ENCODE assay signal across 1 cellular context in the genomic region with DNA sequence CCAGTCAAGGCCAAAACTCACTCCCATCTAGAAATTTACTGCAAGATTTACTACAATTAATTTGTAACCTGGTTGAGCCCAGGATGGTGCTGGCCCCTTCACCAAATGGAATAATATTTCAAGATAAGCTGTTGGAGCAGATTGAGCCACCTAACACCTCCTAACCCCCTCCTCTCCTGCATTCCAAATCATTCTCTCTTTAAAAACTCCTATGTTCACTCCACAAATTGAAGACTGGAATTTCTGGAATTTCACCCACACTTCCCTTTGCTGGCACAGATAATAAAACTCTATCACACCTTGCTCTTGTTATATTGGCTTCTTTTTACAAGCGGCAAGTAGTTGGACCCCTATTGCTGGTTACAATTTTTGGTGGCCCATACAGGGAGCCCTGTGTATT.
TF ChIP-seq lines count a peak whose summit lies in the region.

No MANE protein-coding gene starts in this region.

TF ChIP-seq in GM23338, 12 proteins besides CTCF, POLR2A, EP300 and RAD21 (continued from another document):
- TF ChIP-seq, protein P1, sequence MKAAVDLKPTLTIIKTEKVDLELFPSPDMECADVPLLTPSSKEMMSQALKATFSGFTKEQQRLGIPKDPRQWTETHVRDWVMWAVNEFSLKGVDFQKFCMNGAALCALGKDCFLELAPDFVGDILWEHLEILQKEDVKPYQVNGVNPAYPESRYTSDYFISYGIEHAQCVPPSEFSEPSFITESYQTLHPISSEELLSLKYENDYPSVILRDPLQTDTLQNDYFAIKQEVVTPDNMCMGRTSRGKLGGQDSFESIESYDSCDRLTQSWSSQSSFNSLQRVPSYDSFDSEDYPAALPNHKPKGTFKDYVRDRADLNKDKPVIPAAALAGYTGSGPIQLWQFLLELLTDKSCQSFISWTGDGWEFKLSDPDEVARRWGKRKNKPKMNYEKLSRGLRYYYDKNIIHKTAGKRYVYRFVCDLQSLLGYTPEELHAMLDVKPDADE (IDR thresholded peaks at IDR 0.05): no peak
- no peak for TF ChIP-seq ZNF331 (CRISPR knock-in tag; IDR thresholded peaks at IDR 0.05; ENCODE audit: low read depth)
- no peak for TF ChIP-seq ZNF114 (CRISPR knock-in tag; IDR thresholded peaks at IDR 0.05)
- no peak for TF ChIP-seq NANOG (IDR thresholded peaks at IDR 0.05; ENCODE audit: borderline replicate concordance)
- no peak for TF ChIP-seq EZH2phosphoT487 (IDR thresholded peaks at IDR 0.05; ENCODE audit: unreplicated experiment)
- TF ChIP-seq, protein P2, sequence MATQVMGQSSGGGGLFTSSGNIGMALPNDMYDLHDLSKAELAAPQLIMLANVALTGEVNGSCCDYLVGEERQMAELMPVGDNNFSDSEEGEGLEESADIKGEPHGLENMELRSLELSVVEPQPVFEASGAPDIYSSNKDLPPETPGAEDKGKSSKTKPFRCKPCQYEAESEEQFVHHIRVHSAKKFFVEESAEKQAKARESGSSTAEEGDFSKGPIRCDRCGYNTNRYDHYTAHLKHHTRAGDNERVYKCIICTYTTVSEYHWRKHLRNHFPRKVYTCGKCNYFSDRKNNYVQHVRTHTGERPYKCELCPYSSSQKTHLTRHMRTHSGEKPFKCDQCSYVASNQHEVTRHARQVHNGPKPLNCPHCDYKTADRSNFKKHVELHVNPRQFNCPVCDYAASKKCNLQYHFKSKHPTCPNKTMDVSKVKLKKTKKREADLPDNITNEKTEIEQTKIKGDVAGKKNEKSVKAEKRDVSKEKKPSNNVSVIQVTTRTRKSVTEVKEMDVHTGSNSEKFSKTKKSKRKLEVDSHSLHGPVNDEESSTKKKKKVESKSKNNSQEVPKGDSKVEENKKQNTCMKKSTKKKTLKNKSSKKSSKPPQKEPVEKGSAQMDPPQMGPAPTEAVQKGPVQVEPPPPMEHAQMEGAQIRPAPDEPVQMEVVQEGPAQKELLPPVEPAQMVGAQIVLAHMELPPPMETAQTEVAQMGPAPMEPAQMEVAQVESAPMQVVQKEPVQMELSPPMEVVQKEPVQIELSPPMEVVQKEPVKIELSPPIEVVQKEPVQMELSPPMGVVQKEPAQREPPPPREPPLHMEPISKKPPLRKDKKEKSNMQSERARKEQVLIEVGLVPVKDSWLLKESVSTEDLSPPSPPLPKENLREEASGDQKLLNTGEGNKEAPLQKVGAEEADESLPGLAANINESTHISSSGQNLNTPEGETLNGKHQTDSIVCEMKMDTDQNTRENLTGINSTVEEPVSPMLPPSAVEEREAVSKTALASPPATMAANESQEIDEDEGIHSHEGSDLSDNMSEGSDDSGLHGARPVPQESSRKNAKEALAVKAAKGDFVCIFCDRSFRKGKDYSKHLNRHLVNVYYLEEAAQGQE (IDR thresholded peaks at IDR 0.05; ENCODE audit: unreplicated experiment): no peak
- TF ChIP-seq CREB1 (CRISPR knock-in tag; IDR thresholded peaks at IDR 0.05; ENCODE audit: low read depth): no peak
- TF ChIP-seq STAT1 (IDR thresholded peaks at IDR 0.05; ENCODE audit: unreplicated experiment): no peak
- TF ChIP-seq EZH2 (IDR thresholded peaks at IDR 0.05; ENCODE audit: low read depth, unreplicated experiment): no peak
